8 cellular contexts compared by ENCODE assay signal in genomic region chr17:4375039-4375748, GRCh38. TPM values are rescaled to one million over a fixed set of nuclear protein-coding genes. Genes with fewer than 3 reads are reported as not detected.
DNase-seq lines count a peak whose midpoint lies in the region; ATAC-seq lines count a peak whose summit lies in the region.

No MANE protein-coding gene starts in this region.

- H3K4me1 Mint-ChIP-seq in activated T-helper 1 cell treated with anti-CD3 and anti-CD28 coated beads, Interleukin-12 subunit alpha, Interleukin-12 subunit beta, Interleukin-2, Interleukin-4 antibody, amounts not matched to agents 30 ng/mL and 10 ng/mL and 1 ng/mL, durations not matched to agents 14 hours and 24 hours and 36 hours (ENCODE audit: low read depth), result peaks cover 32% of the 10 kb centered on the region

- intact Hi-C loops in activated T-helper 1 cell treated with anti-CD3 and anti-CD28 coated beads, Interleukin-12 subunit alpha, Interleukin-12 subunit beta, Interleukin-2, Interleukin-4 antibody, amounts not matched to agents 30 ng/mL and 10 ng/mL and 1 ng/mL, durations not matched to agents 14 hours and 24 hours and 36 hours (cut with micrococcal nuclease), result loop anchor here (1.0 to 5.0 kb wide), 4 partner anchors 10 to 232 kb away; partner anchors contain the start of genes CYB5D2, GGT6 and ZZEF1

- H3K36me3 Mint-ChIP-seq in activated T-helper 1 cell treated with anti-CD3 and anti-CD28 coated beads, Interleukin-12 subunit alpha, Interleukin-12 subunit beta, Interleukin-2, Interleukin-4 antibody, amounts not matched to agents 30 ng/mL and 10 ng/mL and 1 ng/mL, durations not matched to agents 14 hours and 24 hours and 36 hours (ENCODE audit: low read depth), result peaks cover 5% of the 10 kb centered on the region

- H3K27ac Mint-ChIP-seq in activated T-helper 1 cell treated with anti-CD3 and anti-CD28 coated beads, Interleukin-12 subunit alpha, Interleukin-12 subunit beta, Interleukin-2, Interleukin-4 antibody, amounts not matched to agents 30 ng/mL and 10 ng/mL and 1 ng/mL, durations not matched to agents 14 hours and 24 hours and 36 hours, result peak overlapping the region; percentile 89

- no peaks in the 10 kb centered on the region for H3K9me3 Mint-ChIP-seq in activated T-helper 1 cell treated with anti-CD3 and anti-CD28 coated beads, Interleukin-12 subunit alpha, Interleukin-12 subunit beta, Interleukin-2, Interleukin-4 antibody, amounts not matched to agents 30 ng/mL and 10 ng/mL and 1 ng/mL, durations not matched to agents 14 hours and 24 hours and 36 hours

- H3K4me3 Mint-ChIP-seq in activated T-helper 1 cell treated with anti-CD3 and anti-CD28 coated beads, Interleukin-12 subunit alpha, Interleukin-12 subunit beta, Interleukin-2, Interleukin-4 antibody, amounts not matched to agents 30 ng/mL and 10 ng/mL and 1 ng/mL, durations not matched to agents 14 hours and 24 hours and 36 hours, result peak overlapping the region; percentile 60

- peak; percentile 74 for ATAC-seq in HG03280 (IDR thresholded peaks at IDR 0.05; ENCODE audit: unreplicated experiment)

- H3K27me3 Mint-ChIP-seq in activated T-helper 1 cell treated with anti-CD3 and anti-CD28 coated beads, Interleukin-12 subunit alpha, Interleukin-12 subunit beta, Interleukin-2, Interleukin-4 antibody, amounts not matched to agents 30 ng/mL and 10 ng/mL and 1 ng/mL, durations not matched to agents 14 hours and 24 hours and 36 hours (ENCODE audit: insufficient read depth), result no peaks in the 10 kb centered on the region

- DNase-seq in activated T-cell treated with anti-CD3 and anti-CD28 coated beads for 48 hours (ENCODE audit: low read depth) (peak; percentile 61), NCI-H2029 (lab: John Stamatoyannopoulos, UW) (no peak), NCI-H2107 treated with DMSO at 0.1 percent for 48 hours (lab: John Stamatoyannopoulos, UW; ENCODE audit: unreplicated experiment) (no peak), NCI-H510A (lab: John Stamatoyannopoulos, UW) (no peak)
- DNase-seq in activated T-cell treated with anti-CD3 and anti-CD28 coated beads, Interleukin-2, amount 50 U/mL, for 1 hour, result no peak
- peak; percentile 60 for DNase-seq in activated T-helper 1 cell treated with anti-CD3 and anti-CD28 coated beads, Interleukin-12 subunit alpha, Interleukin-12 subunit beta, Interleukin-2, Interleukin-4 antibody, amounts not matched to agents 30 ng/mL and 10 ng/mL and 1 ng/mL, durations not matched to agents 14 hours and 24 hours and 36 hours (ENCODE audit: low spot score)
- peak; percentile 78 for DNase-seq in stimulated activated CD8-positive, alpha-beta memory T cell treated with anti-CD3 and anti-CD28 coated beads, Interleukin-4, amount 100 ng/mL, for 48 hours

RNA-seq across cellular contexts. Expression of gene UBE2G1, which starts 8.7 kb away (rescaled TPM):
- 80.3 and 87.3 TPM in 2 replicates for total RNA-seq in activated T-helper 1 cell treated with anti-CD3 and anti-CD28 coated beads, Interleukin-12 subunit alpha, Interleukin-12 subunit beta, Interleukin-2, Interleukin-4 antibody, amounts not matched to agents 30 ng/mL and 10 ng/mL and 1 ng/mL, durations not matched to agents 14 hours and 24 hours and 36 hours

RNA-seq across cellular contexts. Expression of gene SPNS3, which starts 58.5 kb away (rescaled TPM):
- total RNA-seq in activated T-helper 1 cell treated with anti-CD3 and anti-CD28 coated beads, Interleukin-12 subunit alpha, Interleukin-12 subunit beta, Interleukin-2, Interleukin-4 antibody, amounts not matched to agents 30 ng/mL and 10 ng/mL and 1 ng/mL, durations not matched to agents 14 hours and 24 hours and 36 hours, result 1.1 and 1.7 TPM in 2 replicates

Comparison
In these comparisons a context has a peak if more than half of its experiments do, and no peak if none do; other contexts are left out.
1. DNase-seq: peak in activated T-cell treated with anti-CD3 and anti-CD28 coated beads for 48 hours (single experiment), activated T-helper 1 cell treated with anti-CD3 and anti-CD28 coated beads, Interleukin-12 subunit alpha, Interleukin-12 subunit beta, Interleukin-2, Interleukin-4 antibody, amounts not matched to agents 30 ng/mL and 10 ng/mL and 1 ng/mL, durations not matched to agents 14 hours and 24 hours and 36 hours (single experiment) and stimulated activated CD8-positive, alpha-beta memory T cell treated with anti-CD3 and anti-CD28 coated beads, Interleukin-4, amount 100 ng/mL, for 48 hours (single experiment); none in activated T-cell treated with anti-CD3 and anti-CD28 coated beads, Interleukin-2, amount 50 U/mL, for 1 hour (single experiment), NCI-H2029 (single experiment), NCI-H2107 treated with DMSO at 0.1 percent for 48 hours (single experiment) and NCI-H510A (single experiment).